20 cellular contexts compared by ENCODE assay signal in the genomic region with DNA sequence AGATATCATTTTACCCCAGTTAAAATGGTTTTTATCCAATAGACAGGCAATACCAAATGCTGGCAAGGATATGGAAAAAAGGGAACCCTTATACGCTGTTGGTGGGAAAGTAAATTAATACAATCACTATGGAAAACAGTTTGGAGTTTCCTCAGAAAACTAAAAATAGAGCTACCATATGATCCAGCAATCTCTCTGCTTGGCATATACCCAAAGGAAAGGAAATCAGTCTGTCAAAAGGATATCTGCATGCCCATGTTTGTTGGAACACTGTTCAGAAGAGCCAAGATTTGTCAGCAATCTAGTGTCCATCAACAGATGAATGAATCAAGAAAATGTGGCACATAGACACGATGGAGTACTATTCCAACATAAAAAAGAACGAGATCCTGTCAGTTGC.
DNase-seq lines count a peak whose midpoint lies in the region; ATAC-seq and TF ChIP-seq lines count a peak whose summit lies in the region.
"Had no signal": no experiment of that assay in that cellular context is flagged by ENCODE, and none has a peak within 500 bp of the region (broad histone marks: within the 10 kb centered on the region; RNA-seq: fewer than 3 reads in every experiment).

No MANE protein-coding gene starts in this region.

- H3K27ac ChIP-seq in GM23338 (ENCODE audit: low read depth) = no peak overlapping the region
- H3K27ac ChIP-seq: 22Rv1, BLaER1, C4-2B had no signal

- no peak for TF ChIP-seq CTCF in GM23338 (conservative IDR thresholded peaks at IDR 0.05; ENCODE audit: low read depth in 2 of 2)

- no peaks in the 10 kb centered on the region for H3K9me2 ChIP-seq in GM23338 (ENCODE audit: insufficient read depth)

- H3K4me1 ChIP-seq in GM23338 (ENCODE audit: insufficient read depth) = no peaks in the 10 kb centered on the region
- H3K4me1 ChIP-seq: Caco-2 had no signal

- H3K27me3 Mint-ChIP-seq in GM23338 (ENCODE audit: insufficient read depth, low read depth, poor library complexity) = no peaks in the 10 kb centered on the region

- DNase-seq in DMS 273 (lab: John Stamatoyannopoulos, UW; ENCODE audit: unreplicated experiment) (peak; percentile 11), DMS 273 treated with DMSO at 0.1 percent for 48 hours (lab: John Stamatoyannopoulos, UW) (no peak), dermis blood vessel endothelial cell (peak; percentile 73), foreskin melanocyte (peak; percentile 31), GM23338 (ENCODE audit: low spot score) (no peak), NK-92 (lab: John Stamatoyannopoulos, UW; ENCODE audit: unreplicated experiment) (no peak), NCI-H69 (lab: John Stamatoyannopoulos, UW) (no peak)
- DNase-seq: Caco-2; CD4-positive, CD25-positive, alpha-beta regulatory T cell; CD8-positive, alpha-beta T cell; DMS53; DMS79 treated with DMSO at 0.1 percent for 48 hours; GF-D8; H9 had no signal

- no peaks in the 10 kb centered on the region for H3K4me1 Mint-ChIP-seq in GM23338
- H3K4me1 Mint-ChIP-seq: B cell; CD4-positive, CD25-positive, alpha-beta regulatory T cell; H9 had no signal

- no peaks in the 10 kb centered on the region for H3K27me3 ChIP-seq in GM23338 (ENCODE audit: insufficient read depth)
- H3K27me3 ChIP-seq: BLaER1 had no signal

- no peak overlapping the region for H3K4me3 Mint-ChIP-seq in GM23338
- H3K4me3 Mint-ChIP-seq: B cell; CD4-positive, CD25-positive, alpha-beta regulatory T cell; CD8-positive, alpha-beta T cell; H9 had no signal

- H3K9me3 Mint-ChIP-seq in GM23338 = peaks cover 11% of the 10 kb centered on the region; the same call in 2 of the 3 replicates

- no peaks in the 10 kb centered on the region for H3F3A ChIP-seq in GM23338 (replicated peaks; ENCODE audit: low read depth)

- no peak overlapping the region for H3K4me3 ChIP-seq in GM23338
- H3K4me3 ChIP-seq: BLaER1 had no signal

- H3K36me3 Mint-ChIP-seq in GM23338 (ENCODE audit: low read depth) = 0 out of 3 replicates have a peak, but pooled peaks cover 2% of the 10 kb centered on the region
- H3K36me3 Mint-ChIP-seq: CD4-positive, CD25-positive, alpha-beta regulatory T cell; CD8-positive, alpha-beta T cell had no signal

- no peaks in the 10 kb centered on the region for H4K20me1 ChIP-seq in GM23338 (replicated peaks; ENCODE audit: insufficient read depth)
- H4K20me1 ChIP-seq: BLaER1 had no signal

- H3K27ac Mint-ChIP-seq in GM23338 = no peak overlapping the region
- H3K27ac Mint-ChIP-seq: B cell; CD4-positive, CD25-positive, alpha-beta regulatory T cell; CD8-positive, alpha-beta T cell; H9 had no signal

- no peak for ATAC-seq in GM19455 (IDR thresholded peaks at IDR 0.05; ENCODE audit: unreplicated experiment)
- ATAC-seq in GM23338 = no peak
- ATAC-seq: CD8-positive, alpha-beta T cell; HCT116 had no signal

- H3K79me2 ChIP-seq in GM23338 (replicated peaks; ENCODE audit: insufficient read depth) = no peaks in the 10 kb centered on the region

- no peak overlapping the region for H2AFZ ChIP-seq in GM23338

- H3K36me3 ChIP-seq in GM23338 (ENCODE audit: insufficient read depth) = no peaks in the 10 kb centered on the region
- H3K36me3 ChIP-seq: BLaER1 had no signal

- H3K4me2 ChIP-seq in GM23338 = no peak overlapping the region
- H3K4me2 ChIP-seq: BLaER1 had no signal

TF ChIP-seq in GM23338, 12 proteins besides CTCF, POLR2A, EP300 and RAD21 (continues in another document):
- TF ChIP-seq, protein P1, sequence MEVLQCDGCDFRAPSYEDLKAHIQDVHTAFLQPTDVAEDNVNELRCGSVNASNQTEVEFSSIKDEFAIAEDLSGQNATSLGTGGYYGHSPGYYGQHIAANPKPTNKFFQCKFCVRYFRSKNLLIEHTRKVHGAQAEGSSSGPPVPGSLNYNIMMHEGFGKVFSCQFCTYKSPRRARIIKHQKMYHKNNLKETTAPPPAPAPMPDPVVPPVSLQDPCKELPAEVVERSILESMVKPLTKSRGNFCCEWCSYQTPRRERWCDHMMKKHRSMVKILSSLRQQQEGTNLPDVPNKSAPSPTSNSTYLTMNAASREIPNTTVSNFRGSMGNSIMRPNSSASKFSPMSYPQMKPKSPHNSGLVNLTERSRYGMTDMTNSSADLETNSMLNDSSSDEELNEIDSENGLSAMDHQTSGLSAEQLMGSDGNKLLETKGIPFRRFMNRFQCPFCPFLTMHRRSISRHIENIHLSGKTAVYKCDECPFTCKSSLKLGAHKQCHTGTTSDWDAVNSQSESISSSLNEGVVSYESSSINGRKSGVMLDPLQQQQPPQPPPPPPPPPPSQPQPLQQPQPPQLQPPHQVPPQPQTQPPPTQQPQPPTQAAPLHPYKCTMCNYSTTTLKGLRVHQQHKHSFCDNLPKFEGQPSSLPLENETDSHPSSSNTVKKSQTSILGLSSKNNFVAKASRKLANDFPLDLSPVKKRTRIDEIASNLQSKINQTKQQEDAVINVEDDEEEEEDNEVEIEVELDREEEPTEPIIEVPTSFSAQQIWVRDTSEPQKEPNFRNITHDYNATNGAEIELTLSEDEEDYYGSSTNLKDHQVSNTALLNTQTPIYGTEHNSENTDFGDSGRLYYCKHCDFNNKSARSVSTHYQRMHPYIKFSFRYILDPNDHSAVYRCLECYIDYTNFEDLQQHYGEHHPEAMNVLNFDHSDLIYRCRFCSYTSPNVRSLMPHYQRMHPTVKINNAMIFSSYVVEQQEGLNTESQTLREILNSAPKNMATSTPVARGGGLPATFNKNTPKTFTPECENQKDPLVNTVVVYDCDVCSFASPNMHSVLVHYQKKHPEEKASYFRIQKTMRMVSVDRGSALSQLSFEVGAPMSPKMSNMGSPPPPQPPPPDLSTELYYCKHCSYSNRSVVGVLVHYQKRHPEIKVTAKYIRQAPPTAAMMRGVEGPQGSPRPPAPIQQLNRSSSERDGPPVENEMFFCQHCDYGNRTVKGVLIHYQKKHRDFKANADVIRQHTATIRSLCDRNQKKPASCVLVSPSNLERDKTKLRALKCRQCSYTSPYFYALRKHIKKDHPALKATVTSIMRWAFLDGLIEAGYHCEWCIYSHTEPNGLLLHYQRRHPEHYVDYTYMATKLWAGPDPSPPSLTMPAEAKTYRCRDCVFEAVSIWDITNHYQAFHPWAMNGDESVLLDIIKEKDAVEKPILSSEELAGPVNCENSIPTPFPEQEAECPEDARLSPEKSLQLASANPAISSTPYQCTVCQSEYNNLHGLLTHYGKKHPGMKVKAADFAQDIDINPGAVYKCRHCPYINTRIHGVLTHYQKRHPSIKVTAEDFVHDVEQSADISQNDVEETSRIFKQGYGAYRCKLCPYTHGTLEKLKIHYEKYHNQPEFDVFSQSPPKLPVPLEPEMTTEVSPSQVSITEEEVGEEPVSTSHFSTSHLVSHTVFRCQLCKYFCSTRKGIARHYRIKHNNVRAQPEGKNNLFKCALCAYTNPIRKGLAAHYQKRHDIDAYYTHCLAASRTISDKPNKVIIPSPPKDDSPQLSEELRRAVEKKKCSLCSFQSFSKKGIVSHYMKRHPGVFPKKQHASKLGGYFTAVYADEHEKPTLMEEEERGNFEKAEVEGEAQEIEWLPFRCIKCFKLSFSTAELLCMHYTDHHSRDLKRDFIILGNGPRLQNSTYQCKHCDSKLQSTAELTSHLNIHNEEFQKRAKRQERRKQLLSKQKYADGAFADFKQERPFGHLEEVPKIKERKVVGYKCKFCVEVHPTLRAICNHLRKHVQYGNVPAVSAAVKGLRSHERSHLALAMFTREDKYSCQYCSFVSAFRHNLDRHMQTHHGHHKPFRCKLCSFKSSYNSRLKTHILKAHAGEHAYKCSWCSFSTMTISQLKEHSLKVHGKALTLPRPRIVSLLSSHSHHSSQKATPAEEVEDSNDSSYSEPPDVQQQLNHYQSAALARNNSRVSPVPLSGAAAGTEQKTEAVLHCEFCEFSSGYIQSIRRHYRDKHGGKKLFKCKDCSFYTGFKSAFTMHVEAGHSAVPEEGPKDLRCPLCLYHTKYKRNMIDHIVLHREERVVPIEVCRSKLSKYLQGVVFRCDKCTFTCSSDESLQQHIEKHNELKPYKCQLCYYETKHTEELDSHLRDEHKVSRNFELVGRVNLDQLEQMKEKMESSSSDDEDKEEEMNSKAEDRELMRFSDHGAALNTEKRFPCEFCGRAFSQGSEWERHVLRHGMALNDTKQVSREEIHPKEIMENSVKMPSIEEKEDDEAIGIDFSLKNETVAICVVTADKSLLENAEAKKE (CRISPR knock-in tag; IDR thresholded peaks at IDR 0.05) = no peak
- TF ChIP-seq ZNF114 (CRISPR knock-in tag; IDR thresholded peaks at IDR 0.05) = no peak
- no peak for TF ChIP-seq CREB1 (CRISPR knock-in tag; IDR thresholded peaks at IDR 0.05; ENCODE audit: low read depth)
- no peak for TF ChIP-seq POLR2AphosphoS5 (IDR thresholded peaks at IDR 0.05; ENCODE audit: low read depth)
- TF ChIP-seq, protein P2, sequence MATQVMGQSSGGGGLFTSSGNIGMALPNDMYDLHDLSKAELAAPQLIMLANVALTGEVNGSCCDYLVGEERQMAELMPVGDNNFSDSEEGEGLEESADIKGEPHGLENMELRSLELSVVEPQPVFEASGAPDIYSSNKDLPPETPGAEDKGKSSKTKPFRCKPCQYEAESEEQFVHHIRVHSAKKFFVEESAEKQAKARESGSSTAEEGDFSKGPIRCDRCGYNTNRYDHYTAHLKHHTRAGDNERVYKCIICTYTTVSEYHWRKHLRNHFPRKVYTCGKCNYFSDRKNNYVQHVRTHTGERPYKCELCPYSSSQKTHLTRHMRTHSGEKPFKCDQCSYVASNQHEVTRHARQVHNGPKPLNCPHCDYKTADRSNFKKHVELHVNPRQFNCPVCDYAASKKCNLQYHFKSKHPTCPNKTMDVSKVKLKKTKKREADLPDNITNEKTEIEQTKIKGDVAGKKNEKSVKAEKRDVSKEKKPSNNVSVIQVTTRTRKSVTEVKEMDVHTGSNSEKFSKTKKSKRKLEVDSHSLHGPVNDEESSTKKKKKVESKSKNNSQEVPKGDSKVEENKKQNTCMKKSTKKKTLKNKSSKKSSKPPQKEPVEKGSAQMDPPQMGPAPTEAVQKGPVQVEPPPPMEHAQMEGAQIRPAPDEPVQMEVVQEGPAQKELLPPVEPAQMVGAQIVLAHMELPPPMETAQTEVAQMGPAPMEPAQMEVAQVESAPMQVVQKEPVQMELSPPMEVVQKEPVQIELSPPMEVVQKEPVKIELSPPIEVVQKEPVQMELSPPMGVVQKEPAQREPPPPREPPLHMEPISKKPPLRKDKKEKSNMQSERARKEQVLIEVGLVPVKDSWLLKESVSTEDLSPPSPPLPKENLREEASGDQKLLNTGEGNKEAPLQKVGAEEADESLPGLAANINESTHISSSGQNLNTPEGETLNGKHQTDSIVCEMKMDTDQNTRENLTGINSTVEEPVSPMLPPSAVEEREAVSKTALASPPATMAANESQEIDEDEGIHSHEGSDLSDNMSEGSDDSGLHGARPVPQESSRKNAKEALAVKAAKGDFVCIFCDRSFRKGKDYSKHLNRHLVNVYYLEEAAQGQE (IDR thresholded peaks at IDR 0.05; ENCODE audit: unreplicated experiment) = no peak

Comparison
In these comparisons a context has a peak if more than half of its experiments do, and no peak if none do; other contexts are left out.
1. DNase-seq: peak in DMS 273 (single experiment), dermis blood vessel endothelial cell (single experiment) and foreskin melanocyte (single experiment); none in DMS 273 treated with DMSO at 0.1 percent for 48 hours (single experiment), GM23338 (single experiment), NK-92 (single experiment) and NCI-H69 (single experiment).